In genomic region chr17:40532520-40533253, GRCh38 we compare ENCODE assay signal across 7 cellular contexts. TPM values are rescaled to one million over a fixed set of nuclear protein-coding genes. Genes with fewer than 3 reads are reported as not detected.
DNase-seq lines count a peak whose midpoint lies in the region; ATAC-seq, FAIRE-seq and TF ChIP-seq lines count a peak whose summit lies in the region.

No MANE protein-coding gene starts in this region.

- H3K36me3 ChIP-seq in astrocyte (ENCODE audit: insufficient read depth, low read length) (no peaks in the 10 kb centered on the region), HepG2 (replicated peaks in 1 of 2; ENCODE audit: control insufficient read depth in 1 of 2, insufficient read depth in 2 of 2, low read length in 2 of 2) (no peaks in the 10 kb centered on the region), stomach smooth muscle (ENCODE audit: control insufficient read depth in 2 of 2, insufficient read depth in 2 of 2, low read length in 2 of 2) (no peaks in the 10 kb centered on the region)

- H3K9me3 ChIP-seq in astrocyte (ENCODE audit: insufficient read depth, low read depth, low read length): no peaks in the 10 kb centered on the region
- H3K9me3 ChIP-seq in HepG2 (ENCODE audit: low read length): no peaks in the 10 kb centered on the region
- no peaks in the 10 kb centered on the region for H3K9me3 ChIP-seq in stomach smooth muscle (ENCODE audit: control insufficient read depth in 2 of 2, low read length in 2 of 2)

- ATAC-seq in HepG2: no peak

- no peaks in the 10 kb centered on the region for H3K36me3 Mint-ChIP-seq in astrocyte (ENCODE audit: low read depth, unreplicated experiment)

- no peaks in the 10 kb centered on the region for H3K27me3 ChIP-seq in astrocyte (ENCODE audit: insufficient read depth, low read length)
- H3K27me3 ChIP-seq in HepG2 (ENCODE audit: control insufficient read depth in 1 of 2, insufficient read depth in 2 of 2, low read length in 2 of 2): no peaks in the 10 kb centered on the region
- H3K27me3 ChIP-seq in stomach smooth muscle (ENCODE audit: control insufficient read depth in 1 of 2, insufficient read depth in 2 of 2, low read length in 2 of 2): no peaks in the 10 kb centered on the region

- no peak overlapping the region for H3K27ac Mint-ChIP-seq in astrocyte (ENCODE audit: unreplicated experiment)

- H2AFZ ChIP-seq in astrocyte (ENCODE audit: low read depth, low read length): no peak overlapping the region
- no peak overlapping the region for H2AFZ ChIP-seq in HepG2 (ENCODE audit: low read length)

- FAIRE-seq in astrocyte (lab: Jason Lieb, UNC) (no peak), HepG2 (lab: Jason Lieb, UNC) (no peak)

- intact Hi-C loops in HepG2 (cut with micrococcal nuclease; ENCODE audit: unreplicated experiment): loop anchor here (1.0 to 5.0 kb wide), 4 partner anchors 28 to 174 kb away; no protein-coding TSS in a partner anchor

- H3K79me2 ChIP-seq in astrocyte (ENCODE audit: insufficient read depth, low read length): no peaks in the 10 kb centered on the region
- H3K79me2 ChIP-seq in HepG2 (ENCODE audit: insufficient read depth, low read length): no peaks in the 10 kb centered on the region

- 32% methylated on average over 6 of the region's 6 CpGs for WGBS in HepG2 (ENCODE audit: low lambda C conversion rate)

- H3K4me1 ChIP-seq in astrocyte (ENCODE audit: insufficient read depth, low read length) (peaks cover 26% of the 10 kb centered on the region), HepG2 (ENCODE audit: insufficient read depth, low read length) (peaks cover 40% of the 10 kb centered on the region), stomach smooth muscle (ENCODE audit: control insufficient read depth, insufficient read depth, low read length) (peaks cover 45% of the 10 kb centered on the region)

- H3K4me1 Mint-ChIP-seq in astrocyte (ENCODE audit: low read depth, unreplicated experiment): peaks cover 27% of the 10 kb centered on the region

- peak; percentile 15 for DNase-seq in NCI-H69 (lab: John Stamatoyannopoulos, UW)
- DNase-seq in astrocyte (ENCODE audit: low read depth): no peak
- no peak for DNase-seq in HepG2 (ENCODE audit: low spot score)
- DNase-seq in GM03348 (ENCODE audit: low spot score): no peak
- no peak for DNase-seq in NOMO-1 treated with DMSO at 0.1 percent for 48 hours (lab: John Stamatoyannopoulos, UW; ENCODE audit: unreplicated experiment)
- DNase-seq in AML-193 (lab: John Stamatoyannopoulos, UW): no peak

- H4K20me1 ChIP-seq in astrocyte (ENCODE audit: insufficient read depth, low read length): no peaks in the 10 kb centered on the region
- H4K20me1 ChIP-seq in HepG2 (ENCODE audit: insufficient read depth, low read length): no peaks in the 10 kb centered on the region

- TF ChIP-seq POLR2A in HepG2 (IDR thresholded peaks at IDR 0.05; ENCODE audit: insufficient read depth in 1 of 2, low read depth in 2 of 2, low read length in 2 of 2): no peak

- H3K4me2 ChIP-seq in astrocyte (ENCODE audit: low read length) (no peak overlapping the region), HepG2 (ENCODE audit: low read depth, low read length) (0 out of 2 replicates have a peak overlapping the region, but pooled peaks have one; percentile 52)

- BruUV-seq in HepG2 (replicated peaks; lab: Mats Ljungman, UMichigan): no TSS peak

- H3K27me3 Mint-ChIP-seq in astrocyte (ENCODE audit: low read depth, unreplicated experiment): no peaks in the 10 kb centered on the region

- no peak overlapping the region for H3K9ac ChIP-seq in astrocyte (ENCODE audit: low read length)
- H3K9ac ChIP-seq in HepG2 (ENCODE audit: insufficient read depth, low read depth, low read length): no peak overlapping the region
- peak overlapping the region in 1 of 2 donors; percentile 6 for H3K9ac ChIP-seq in stomach smooth muscle (ENCODE audit: low read length in 2 of 2)

- peaks cover 3% of the 10 kb centered on the region for H3K9me3 Mint-ChIP-seq in astrocyte (ENCODE audit: unreplicated experiment)

- H3K4me3 Mint-ChIP-seq in astrocyte (ENCODE audit: unreplicated experiment): peak overlapping the region; percentile 11

- no peak for TF ChIP-seq CTCF in astrocyte (IDR thresholded peaks at IDR 0.05; ENCODE audit: insufficient read depth, low read depth, low read length)
- TF ChIP-seq CTCF in HepG2 (CRISPR knock-in tag; IDR thresholded peaks at IDR 0.05): no peak

- POLR2A ChIA-PET in HepG2 (lab: Yijun Ruan, JAX): interaction anchor here (0.5 to 11.0 kb wide), 20 partner anchors 10 to 328 kb away, joined by 3 to 116 read pairs (median 4); partner anchors contain the start of genes IGFBP4, TOP2A and WIPF2

- CTCF ChIA-PET in HepG2 (lab: Yijun Ruan, JAX; ENCODE audit: low intra/inter-chr PET ratio, low total read pairs): interaction anchor here (0.8 to 3.5 kb wide), 11 partner anchors 20 to 230 kb away, joined by 3 to 57 read pairs (median 7); partner anchors contain the start of gene IGFBP4

- TF ChIP-seq EP300 in HepG2 (IDR thresholded peaks at IDR 0.05; ENCODE audit: low read depth in 2 of 2, low read length in 2 of 2) (no peak), HepG2 (CRISPR knock-in tag; IDR thresholded peaks at IDR 0.05; ENCODE audit: borderline replicate concordance) (no peak)

- H3K4me3 ChIP-seq in astrocyte (ENCODE audit: insufficient read depth, low read depth, low read length): no peak overlapping the region
- H3K4me3 ChIP-seq in HepG2 (replicated peaks in 1 of 3; ENCODE audit: insufficient read depth in 1 of 3, low read depth in 2 of 3, low read length in 3 of 3): no peak overlapping the region
- H3K4me3 ChIP-seq in stomach smooth muscle (ENCODE audit: low read length in 2 of 2): peak overlapping the region; percentile 4 to 29

- in situ Hi-C loops in HepG2 (cut with HindIII; ENCODE audit: extremely low pct_ligation_motif_present, low pct_unique_long_range_greater_than_20kb): loop anchor here (5.0 kb wide), 2 partner anchors 90 to 170 kb away; partner anchors contain the start of genes GJD3 and IGFBP4

- H3K27ac ChIP-seq in astrocyte (ENCODE audit: low read depth, low read length): no peak overlapping the region
- no peak overlapping the region for H3K27ac ChIP-seq in HepG2 (ENCODE audit: extremely low read length, insufficient read depth, low read length)
- no peak overlapping the region for H3K27ac ChIP-seq in stomach smooth muscle (ENCODE audit: low read length)

- no peak for TF ChIP-seq RAD21 in HepG2 (CRISPR knock-in tag; IDR thresholded peaks at IDR 0.05)

TF ChIP-seq in HepG2, 621 proteins besides CTCF, POLR2A, EP300 and RAD21 (continues in another document):
- TF ChIP-seq DMAP1 (CRISPR knock-in tag; IDR thresholded peaks at IDR 0.05) (no peak), CREM (IDR thresholded peaks at IDR 0.05) (no peak), CREM (CRISPR knock-in tag; IDR thresholded peaks at IDR 0.05) (no peak), ZBTB7B (CRISPR knock-in tag; IDR thresholded peaks at IDR 0.05) (no peak)

RNA-seq across cellular contexts. Expression of gene TNS4, which starts 31.3 kb away (rescaled TPM):
- total RNA-seq in astrocyte (not detected in 2 replicates), HepG2 (2016; rRNA removed; fragmentation: Illumina TruSeq; extraction: Trizol) (0.58 TPM in 2 replicates)
- 0.18 and 0.20 TPM in 2 replicates for total RNA-seq in HepG2 (2016; cell fraction: cytosol; rRNA removed; fragmentation: Illumina TruSeq; extraction: Trizol; ENCODE audit: low read depth)
- total RNA-seq in HepG2 (2016; cell fraction: insoluble cytoplasmic fraction; rRNA removed; fragmentation: Illumina TruSeq; extraction: Trizol): 0.32 and 0.51 TPM in 2 replicates
- total RNA-seq in HepG2 (2016; cell fraction: membrane; rRNA removed; fragmentation: Illumina TruSeq; extraction: Trizol): 0.31 and 0.38 TPM in 2 replicates
- 0.37 and 1.3 TPM in 2 replicates for total RNA-seq in HepG2 (2016; cell fraction: nucleus; rRNA removed; fragmentation: Illumina TruSeq; extraction: Trizol)
- 1.7 and 2.1 TPM in 2 replicates for polyA plus RNA-seq in HepG2 (2011; rRNA removed)
- 0.69 and 1.3 TPM in 2 replicates for polyA plus RNA-seq in HepG2 (2011; cell fraction: cytosol; rRNA removed)
- polyA plus RNA-seq in HepG2 (2011; cell fraction: nucleus; rRNA removed): 7.1 and 10.8 TPM in 2 replicates
- polyA plus RNA-seq in HepG2 (2012): 0.37 and 0.42 TPM in 2 replicates
- polyA plus RNA-seq in HepG2 (2016; cell fraction: cytosol; fragmentation: Illumina TruSeq; extraction: Trizol; ENCODE audit: low read depth): 0.20 and 0.22 TPM in 2 replicates
- polyA plus RNA-seq in HepG2 (2016; cell fraction: insoluble cytoplasmic fraction; fragmentation: Illumina TruSeq; extraction: Trizol; ENCODE audit: low read depth): 1.3 and 2.3 TPM in 2 replicates
- polyA plus RNA-seq in HepG2 (2016; cell fraction: membrane; fragmentation: Illumina TruSeq; extraction: Trizol; ENCODE audit: low read depth): 0.34 and 0.72 TPM in 2 replicates
- 4.4 and 6.8 TPM in 2 replicates for polyA plus RNA-seq in HepG2 (2016; cell fraction: nucleus; fragmentation: Illumina TruSeq; extraction: Trizol; ENCODE audit: insufficient read depth, low read depth)
- polyA minus RNA-seq in HepG2 (2011; rRNA and poly(A)+ RNA removed; ENCODE audit: low replicate concordance): 7.4 and 24.1 TPM in 2 replicates
- 2.6 and 3.7 TPM in 2 replicates for polyA minus RNA-seq in HepG2 (2011; cell fraction: cytosol; rRNA and poly(A)+ RNA removed)
- 4.0 and 6.1 TPM in 2 replicates for polyA minus RNA-seq in HepG2 (2011; cell fraction: nucleus; rRNA and poly(A)+ RNA removed)

RNA-seq across cellular contexts. Expression of gene CCR7, which starts 32.6 kb away (rescaled TPM):
- total RNA-seq in astrocyte (not detected in 2 replicates), HepG2 (2016; rRNA removed; fragmentation: Illumina TruSeq; extraction: Trizol) (0.04 TPM in 1 of 2 replicates, not detected in the other)
- not detected in 2 replicates for total RNA-seq in HepG2 (2016; cell fraction: cytosol; rRNA removed; fragmentation: Illumina TruSeq; extraction: Trizol; ENCODE audit: low read depth)
- 0.09 TPM in 1 of 2 replicates, not detected in the other for total RNA-seq in HepG2 (2016; cell fraction: insoluble cytoplasmic fraction; rRNA removed; fragmentation: Illumina TruSeq; extraction: Trizol)
- total RNA-seq in HepG2 (2016; cell fraction: membrane; rRNA removed; fragmentation: Illumina TruSeq; extraction: Trizol): not detected in 2 replicates
- not detected in 2 replicates for total RNA-seq in HepG2 (2016; cell fraction: nucleus; rRNA removed; fragmentation: Illumina TruSeq; extraction: Trizol)
- polyA plus RNA-seq in HepG2 (2011; rRNA removed): 0.53 and 0.55 TPM in 2 replicates
- 0.59 and 0.70 TPM in 2 replicates for polyA plus RNA-seq in HepG2 (2011; cell fraction: cytosol; rRNA removed)
- polyA plus RNA-seq in HepG2 (2011; cell fraction: nucleus; rRNA removed): 0.31 and 1.1 TPM in 2 replicates
- polyA plus RNA-seq in HepG2 (2012): 1.1 and 1.5 TPM in 2 replicates
- not detected in 2 replicates for polyA plus RNA-seq in HepG2 (2016; cell fraction: cytosol; fragmentation: Illumina TruSeq; extraction: Trizol; ENCODE audit: low read depth)
- polyA plus RNA-seq in HepG2 (2016; cell fraction: insoluble cytoplasmic fraction; fragmentation: Illumina TruSeq; extraction: Trizol; ENCODE audit: low read depth): not detected in 2 replicates
- not detected in 2 replicates for polyA plus RNA-seq in HepG2 (2016; cell fraction: membrane; fragmentation: Illumina TruSeq; extraction: Trizol; ENCODE audit: low read depth)
- not detected in 2 replicates for polyA plus RNA-seq in HepG2 (2016; cell fraction: nucleus; fragmentation: Illumina TruSeq; extraction: Trizol; ENCODE audit: insufficient read depth, low read depth)
- polyA minus RNA-seq in HepG2 (2011; rRNA and poly(A)+ RNA removed; ENCODE audit: low replicate concordance): 1.4 and 3.5 TPM in 2 replicates
- polyA minus RNA-seq in HepG2 (2011; cell fraction: cytosol; rRNA and poly(A)+ RNA removed): 0.40 TPM in 1 of 2 replicates, not detected in the other
- 0.37 TPM in 1 of 2 replicates, not detected in the other for polyA minus RNA-seq in HepG2 (2011; cell fraction: nucleus; rRNA and poly(A)+ RNA removed)

Comparison
In these comparisons a context has a peak if more than half of its experiments do, and no peak if none do; other contexts are left out.
1. H3K4me3 ChIP-seq: peak in stomach smooth muscle (2 of 2); none in astrocyte (single experiment) and HepG2 (0 of 3).